ENCODE assay signal across 13 cellular contexts in the genomic region with DNA sequence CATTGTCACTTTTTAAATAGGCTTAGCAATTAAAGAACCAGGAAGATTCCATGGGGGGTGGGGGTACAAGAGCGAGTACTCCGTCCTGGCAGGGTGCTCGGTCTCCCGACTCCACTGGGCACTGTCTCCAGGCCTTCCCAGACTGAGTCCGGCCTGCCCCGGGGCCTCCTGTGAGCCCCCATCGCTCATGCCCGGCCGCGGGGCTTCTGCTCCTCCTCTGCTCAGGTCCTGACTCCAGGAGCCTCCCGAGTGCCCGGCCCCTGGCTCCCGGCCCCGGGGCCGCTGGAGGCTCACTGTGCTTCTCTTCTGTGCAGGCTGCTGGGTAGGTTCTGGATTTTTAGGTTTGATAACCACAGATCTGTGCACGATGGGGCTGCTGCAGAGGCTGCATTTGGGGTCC.
DNase-seq lines count a peak whose midpoint lies in the region; ATAC-seq and TF ChIP-seq lines count a peak whose summit lies in the region.
"Had no signal": no experiment of that assay in that cellular context is flagged by ENCODE, and none has a peak within 500 bp of the region (broad histone marks: within the 10 kb centered on the region; RNA-seq: fewer than 3 reads in every experiment).

No MANE protein-coding gene starts in this region.

- no peak overlapping the region for H3K4me2 ChIP-seq in neuronal stem cell (ENCODE audit: insufficient read depth, low read length, poor library complexity, severe bottlenecking)

- CTCF ChIA-PET in activated CD8-positive, alpha-beta memory T cell treated with anti-CD3 and anti-CD28 coated beads, Interleukin-2, amount 10 ng/mL, durations not matched to agents 7 days and 5 days (lab: Charles Lee) = no interaction called here

- H3K27me3 Mint-ChIP-seq in activated CD8-positive, alpha-beta memory T cell treated with anti-CD3 and anti-CD28 coated beads, Interleukin-2, amount 10 ng/mL, durations not matched to agents 7 days and 5 days = no peaks in the 10 kb centered on the region
- H3K27me3 Mint-ChIP-seq: CD4-positive, alpha-beta memory T cell had no signal

- H2BK5ac ChIP-seq in neuronal stem cell (ENCODE audit: low read length) = no peak overlapping the region

- no peak overlapping the region for H3K4ac ChIP-seq in neuronal stem cell (ENCODE audit: low read length)

- H3K27ac Mint-ChIP-seq in activated CD8-positive, alpha-beta memory T cell treated with anti-CD3 and anti-CD28 coated beads, Interleukin-2, amount 10 ng/mL, durations not matched to agents 7 days and 5 days = no peak overlapping the region
- H3K27ac Mint-ChIP-seq: CD4-positive, alpha-beta memory T cell; HFFc6 had no signal

- peak overlapping the region; percentile 58 for H2BK15ac ChIP-seq in neuronal stem cell (ENCODE audit: low read length)

- H3K79me1 ChIP-seq in neuronal stem cell (ENCODE audit: low read depth, low read length) = no peaks in the 10 kb centered on the region

- intact Hi-C loops in right cardiac atrium (cut with DNase I) = no loop called here
- intact Hi-C loops in Right ventricle myocardium superior (cut with DNase I) = no loop called here
- intact Hi-C loops in body of pancreas (cut with DNase I) = no loop called here

- H3K4me3 Mint-ChIP-seq in activated CD8-positive, alpha-beta memory T cell treated with anti-CD3 and anti-CD28 coated beads, Interleukin-2, amount 10 ng/mL, durations not matched to agents 7 days and 5 days = no peak overlapping the region
- H3K4me3 Mint-ChIP-seq: CD4-positive, alpha-beta memory T cell; HFFc6 had no signal

- H3K4me1 ChIP-seq in right cardiac atrium (ENCODE audit: control insufficient read depth, insufficient read depth, low read length) (no peaks in the 10 kb centered on the region), body of pancreas (no peaks in the 10 kb centered on the region), neuronal stem cell (ENCODE audit: control insufficient read depth in 2 of 2, insufficient read depth in 1 of 2, low read depth in 1 of 2, low read length in 2 of 2) (no peaks in the 10 kb centered on the region)
- H3K4me1 ChIP-seq: HAP-1 had no signal

- no peaks in the 10 kb centered on the region for H3K4me1 Mint-ChIP-seq in activated CD8-positive, alpha-beta memory T cell treated with anti-CD3 and anti-CD28 coated beads, Interleukin-2, amount 10 ng/mL, durations not matched to agents 7 days and 5 days
- H3K4me1 Mint-ChIP-seq: CD4-positive, alpha-beta memory T cell had no signal

- WGBS in right cardiac atrium = 84% methylated on average over 16 of the region's 16 CpGs
- WGBS in body of pancreas, 2 donors = 67 to 76% methylated on average over 16 of the region's 16 CpGs
- WGBS in neuronal stem cell (ENCODE audit: extremely low coverage in 2 of 2, insufficient read length in 2 of 2, insufficient replicate concordance in 1 of 2), 2 donors = no CpG with 5 or more reads among the region's 16 CpGs

- no peak for TF ChIP-seq POLR2A in body of pancreas (IDR thresholded peaks at IDR 0.05)

- H3K36me3 ChIP-seq in body of pancreas (replicated peaks in 1 of 2; ENCODE audit: insufficient read depth in 1 of 2, low read depth in 2 of 2) = no peaks in the 10 kb centered on the region
- H3K36me3 ChIP-seq in neuronal stem cell (replicated peaks in 1 of 2; ENCODE audit: control insufficient read depth in 2 of 2, insufficient read depth in 2 of 2, low read length in 2 of 2) = no peaks in the 10 kb centered on the region
- H3K36me3 ChIP-seq: HAP-1 had no signal

- H3K9ac ChIP-seq in neuronal stem cell (ENCODE audit: low read depth, low read length, poor library complexity) = no peak overlapping the region
- H3K9ac ChIP-seq: GM23248 had no signal

- H3K36me3 Mint-ChIP-seq in activated CD8-positive, alpha-beta memory T cell treated with anti-CD3 and anti-CD28 coated beads, Interleukin-2, amount 10 ng/mL, durations not matched to agents 7 days and 5 days = no peaks in the 10 kb centered on the region

- no peak overlapping the region for H2BK120ac ChIP-seq in neuronal stem cell (ENCODE audit: low read depth, low read length)

- H2BK12ac ChIP-seq in neuronal stem cell (ENCODE audit: low read length) = peak overlapping the region; percentile 58

- ATAC-seq in right cardiac atrium (no peak), Right ventricle myocardium superior (ENCODE audit: poor library complexity) (no peak), body of pancreas (peak; percentile 12)
- no peak for ATAC-seq in activated CD8-positive, alpha-beta memory T cell treated with anti-CD3 and anti-CD28 coated beads, Interleukin-2, amount 10 ng/mL, durations not matched to agents 7 days and 5 days

- DNase-seq in right cardiac atrium = peak in 2 of 3 donors; percentile 23 to 54
- DNase-seq in Right ventricle myocardium superior = no peak
- no peak for DNase-seq in body of pancreas
- DNase-seq in neuronal stem cell (ENCODE audit: low spot score) = no peak
- DNase-seq in GM13977 (ENCODE audit: low spot score) = no peak
- DNase-seq in activated CD8-positive, alpha-beta memory T cell treated with anti-CD3 and anti-CD28 coated beads, Interleukin-2, amount 10 ng/mL, durations not matched to agents 7 days and 5 days = no peak
- DNase-seq: C1 segment of cervical spinal cord; CD4-positive, alpha-beta memory T cell; DMS153; DND-41; GM23248; HFFc6 had no signal

- H3K27ac ChIP-seq in right cardiac atrium (ENCODE audit: low read length) (no peak overlapping the region), body of pancreas (no peak overlapping the region), neuronal stem cell (replicated peaks; ENCODE audit: low read length) (no peak overlapping the region)
- H3K27ac ChIP-seq: GM23248 had no signal

- no peak overlapping the region for H2AK5ac ChIP-seq in neuronal stem cell (ENCODE audit: low read depth, low read length)

- peaks cover 4% of the 10 kb centered on the region for H3K9me3 Mint-ChIP-seq in activated CD8-positive, alpha-beta memory T cell treated with anti-CD3 and anti-CD28 coated beads, Interleukin-2, amount 10 ng/mL, durations not matched to agents 7 days and 5 days (ENCODE audit: low read depth)

- no peak overlapping the region for H4K91ac ChIP-seq in neuronal stem cell (ENCODE audit: low read depth, low read length, poor library complexity)

- H3K4me3 ChIP-seq in right cardiac atrium (ENCODE audit: low read length) = no peak overlapping the region
- no peak overlapping the region for H3K4me3 ChIP-seq in body of pancreas
- H3K4me3 ChIP-seq in neuronal stem cell (ENCODE audit: low read length in 2 of 2) = no peak overlapping the region
- H3K4me3 ChIP-seq: GM23248, HAP-1 had no signal

- no peaks in the 10 kb centered on the region for H3K9me3 ChIP-seq in right cardiac atrium (ENCODE audit: control insufficient read depth, low read length)
- no peaks in the 10 kb centered on the region for H3K9me3 ChIP-seq in body of pancreas
- peaks cover 6 to 9% of the 10 kb centered on the region in 2 donors for H3K9me3 ChIP-seq in neuronal stem cell (replicated peaks in 1 of 2; ENCODE audit: control insufficient read depth in 2 of 2, insufficient read depth in 1 of 2, low read depth in 1 of 2, low read length in 2 of 2)
- H3K9me3 ChIP-seq: HAP-1 had no signal

- H3K14ac ChIP-seq in neuronal stem cell (ENCODE audit: low read length) = no peak overlapping the region

- H3K23ac ChIP-seq in neuronal stem cell (ENCODE audit: low read depth, low read length, poor library complexity) = no peak overlapping the region

- in situ Hi-C loops in GM13977 (cut with MboI; ENCODE audit: low pct_unique_long_range_greater_than_20kb, low sequenced_read_pairs, unreplicated experiment) = no loop called here

- peak overlapping the region; percentile 80 for H3K18ac ChIP-seq in neuronal stem cell (ENCODE audit: low read length)

- H2AFZ ChIP-seq in neuronal stem cell (ENCODE audit: low read length) = no peak overlapping the region
- H2AFZ ChIP-seq: GM23248 had no signal

- H3K27me3 ChIP-seq in right cardiac atrium (ENCODE audit: control insufficient read depth, insufficient read depth) (no peaks in the 10 kb centered on the region), body of pancreas (no peaks in the 10 kb centered on the region), neuronal stem cell (ENCODE audit: control insufficient read depth in 3 of 3, insufficient read depth in 3 of 3, low read depth in 1 of 3, low read length in 3 of 3) (peaks cover 0 to 3% (median 0%) of the 10 kb centered on the region in 3 experiments)

- no peak overlapping the region for H4K8ac ChIP-seq in neuronal stem cell (ENCODE audit: low read depth, low read length)

- TF ChIP-seq CTCF in body of pancreas (IDR thresholded peaks at IDR 0.05) (no peak), GM13977 (IDR thresholded peaks at IDR 0.05; ENCODE audit: extremely low read depth, insufficient read depth, missing control alignments) (no peak)

Comparison
In these comparisons a context has a peak if more than half of its experiments do, and no peak if none do; other contexts are left out.
1. DNase-seq: peak in right cardiac atrium (2 of 3); none in Right ventricle myocardium superior (single experiment), body of pancreas (0 of 4), neuronal stem cell (single experiment), GM13977 (single experiment) and activated CD8-positive, alpha-beta memory T cell treated with anti-CD3 and anti-CD28 coated beads, Interleukin-2, amount 10 ng/mL, durations not matched to agents 7 days and 5 days (single experiment).